ENCODE assay signal across 25 cellular contexts in genomic region chr17:80502578-80502877, GRCh38. TPM values are rescaled to one million over a fixed set of nuclear protein-coding genes. Genes with fewer than 3 reads are reported as not detected.
DNase-seq lines count a peak whose midpoint lies in the region; ATAC-seq, FAIRE-seq and TF ChIP-seq lines count a peak whose summit lies in the region.
"Had no signal": no experiment of that assay in that cellular context is flagged by ENCODE, and none has a peak within 500 bp of the region (broad histone marks: within the 10 kb centered on the region; RNA-seq: fewer than 3 reads in every experiment).

No MANE protein-coding gene starts in this region.

- TF ChIP-seq POLR2A in breast epithelium (IDR thresholded peaks at IDR 0.05) (no peak), H1 (IDR thresholded peaks at IDR 0.05; ENCODE audit: control extremely low read depth in 1 of 2, low read depth in 2 of 2, low read length in 2 of 2) (no peak)

- H2BK20ac ChIP-seq in H1 (ENCODE audit: low read length) = no peak overlapping the region

- H2BK5ac ChIP-seq in H1 (ENCODE audit: low read depth, low read length) (no peak overlapping the region), neuronal stem cell (ENCODE audit: low read length) (no peak overlapping the region)

- H3K27me3 Mint-ChIP-seq in MCF 10A (ENCODE audit: insufficient read depth, unreplicated experiment) = no peaks in the 10 kb centered on the region
- H3K27me3 Mint-ChIP-seq in T-helper 17 cell = peaks cover 32% of the 10 kb centered on the region

- H3K79me1 ChIP-seq in H1 (ENCODE audit: low read depth, low read length) = no peaks in the 10 kb centered on the region
- no peaks in the 10 kb centered on the region for H3K79me1 ChIP-seq in neuronal stem cell (ENCODE audit: low read depth, low read length)

- intact Hi-C loops in MCF 10A (cut with micrococcal nuclease) = no loop called here
- intact Hi-C loops in breast epithelium (cut with DNase I; ENCODE audit: low total_unique reads) = no loop called here

- FAIRE-seq in H1 (lab: Jason Lieb, UNC) = no peak
- FAIRE-seq: GM12878, HepG2 had no signal

- no peak overlapping the region for H3K18ac ChIP-seq in H1 (ENCODE audit: extremely low read depth, low read length)
- peak overlapping the region; percentile 14 for H3K18ac ChIP-seq in neuronal stem cell (ENCODE audit: low read length)

- H3K4me3 ChIP-seq in breast epithelium (no peak overlapping the region), H1 (ENCODE audit: extremely low read depth in 1 of 4, insufficient read depth in 2 of 4, low read depth in 3 of 4, low read length in 4 of 4) (no peak overlapping the region), neuronal stem cell (ENCODE audit: low read length in 2 of 2) (peak overlapping the region in 1 of 2 donors; percentile 33), stomach smooth muscle (ENCODE audit: low read length in 2 of 2) (peak overlapping the region in 1 of 2 donors; percentile 32)
- H3K4me3 ChIP-seq: GM12878 had no signal

- no peak overlapping the region for H2BK120ac ChIP-seq in H1 (replicated peaks; ENCODE audit: low read depth, low read length)
- H2BK120ac ChIP-seq in neuronal stem cell (ENCODE audit: low read depth, low read length) = no peak overlapping the region

- H3K4ac ChIP-seq in H1 (replicated peaks; ENCODE audit: insufficient read length, low read depth, low read length) (no peak overlapping the region), neuronal stem cell (ENCODE audit: low read length) (no peak overlapping the region)

- H3K23ac ChIP-seq in H1 (ENCODE audit: insufficient read length) (no peak overlapping the region), neuronal stem cell (ENCODE audit: low read depth, low read length, poor library complexity) (no peak overlapping the region)

- H4K8ac ChIP-seq in H1 (ENCODE audit: extremely low read depth, insufficient read depth, low read length) = 0 out of 2 replicates have a peak overlapping the region, but pooled peaks have one; percentile 71
- no peak overlapping the region for H4K8ac ChIP-seq in neuronal stem cell (ENCODE audit: low read depth, low read length)

- H3K4me3 Mint-ChIP-seq in MCF 10A (ENCODE audit: unreplicated experiment) (no peak overlapping the region), T-helper 17 cell (no peak overlapping the region)
- H3K4me3 Mint-ChIP-seq: CD8-positive, alpha-beta T cell had no signal

- H3K9ac ChIP-seq in H1 (replicated peaks in 1 of 4; ENCODE audit: extremely low read depth in 1 of 4, low read depth in 3 of 4, low read length in 3 of 4) = no peak overlapping the region
- no peak overlapping the region for H3K9ac ChIP-seq in neuronal stem cell (ENCODE audit: low read depth, low read length, poor library complexity)
- H3K9ac ChIP-seq in stomach smooth muscle (ENCODE audit: low read length in 2 of 2) = peak overlapping the region in 1 of 2 donors; percentile 28

- no peak overlapping the region for H4K5ac ChIP-seq in H1 (ENCODE audit: insufficient read length, low read depth, low read length)

- H4K91ac ChIP-seq in H1 (replicated peaks; ENCODE audit: insufficient read length, low read length) (no peak overlapping the region), neuronal stem cell (ENCODE audit: low read depth, low read length, poor library complexity) (no peak overlapping the region)

- POLR2A ChIA-PET in MCF 10A (lab: Yijun Ruan, JAX) = interaction anchor here (0.8 to 1.7 kb wide), 3 partner anchors 42 to 54 kb away, joined by 3 to 6 read pairs (median 4); no protein-coding TSS in a partner anchor
- POLR2A ChIA-PET in H1 (lab: Charles Lee; ENCODE audit: partially characterized antibody) = interaction anchor here (1.1 kb wide), 1 partner anchor 58 kb away, joined by 3 read pairs; no protein-coding TSS in a partner anchor

- H2BK12ac ChIP-seq in H1 (ENCODE audit: low read depth, low read length) = no peak overlapping the region
- peak overlapping the region; percentile 43 for H2BK12ac ChIP-seq in neuronal stem cell (ENCODE audit: low read length)

- H3K9me3 Mint-ChIP-seq in MCF 10A (ENCODE audit: unreplicated experiment) = no peaks in the 10 kb centered on the region
- H3K9me3 Mint-ChIP-seq: CD8-positive, alpha-beta T cell had no signal

- CTCF ChIA-PET in MCF 10A (lab: Yijun Ruan, JAX) (no interaction called here), H1 (lab: Charles Lee; ENCODE audit: partially characterized antibody) (interaction anchor here (1.5 kb wide), 1 partner anchor 69 kb away, joined by 4 read pairs; no protein-coding TSS in a partner anchor)

- H3K4me1 Mint-ChIP-seq in MCF 10A (ENCODE audit: insufficient read depth, unreplicated experiment) (peaks cover 12% of the 10 kb centered on the region), T-helper 17 cell (peaks cover 6% of the 10 kb centered on the region)

- no peak overlapping the region for H3K14ac ChIP-seq in H1 (ENCODE audit: insufficient read length)
- H3K14ac ChIP-seq in neuronal stem cell (ENCODE audit: low read length) = no peak overlapping the region

- 89% methylated on average over 5 of the region's 5 CpGs; no CpG with 5 or more reads in 1 of the 2 experiments for WGBS in H1 (ENCODE audit: extremely low coverage in 1 of 2, insufficient coverage in 1 of 2, insufficient read length in 1 of 2, insufficient replicate concordance in 2 of 2, low coverage in 1 of 2, low lambda C conversion rate in 2 of 2, missing lambda C conversion rate in 1 of 2), 2 experiments
- no CpG with 5 or more reads among the region's 5 CpGs for WGBS in neuronal stem cell (ENCODE audit: extremely low coverage in 2 of 2, insufficient read length in 2 of 2, insufficient replicate concordance in 1 of 2), 2 donors

- TF ChIP-seq EP300 in H1 (IDR thresholded peaks at IDR 0.05; ENCODE audit: borderline replicate concordance in 1 of 2, low read depth in 2 of 2, low read length in 2 of 2) = no peak

- no peaks in the 10 kb centered on the region for H3K79me2 ChIP-seq in H1 (ENCODE audit: control insufficient read depth in 1 of 2, insufficient read depth in 2 of 2, low read length in 2 of 2)

- no TSS peak for BruUV-seq in MCF 10A (replicated peaks; lab: Mats Ljungman, UMichigan)

- no peaks in the 10 kb centered on the region for H3K27me3 ChIP-seq in breast epithelium
- H3K27me3 ChIP-seq in H1 (replicated peaks in 1 of 4; ENCODE audit: control insufficient read depth in 3 of 4, extremely low read depth in 1 of 4, insufficient read depth in 3 of 4, low read length in 3 of 4) = peaks cover 0 to 3% (median 0%) of the 10 kb centered on the region in 4 experiments; a peak in 2 of 7 replicates
- peaks cover 0 to 7% (median 0%) of the 10 kb centered on the region in 3 experiments for H3K27me3 ChIP-seq in neuronal stem cell (ENCODE audit: control insufficient read depth in 3 of 3, insufficient read depth in 3 of 3, low read depth in 1 of 3, low read length in 3 of 3)
- H3K27me3 ChIP-seq in stomach smooth muscle (ENCODE audit: control insufficient read depth in 1 of 2, insufficient read depth in 2 of 2, low read length in 2 of 2) = peaks cover 0 to 5% of the 10 kb centered on the region in 2 donors

- no peaks in the 10 kb centered on the region for H3K4me1 ChIP-seq in breast epithelium
- 0 out of 7 replicates have a peak, but pooled peaks cover 0 to 2% (median 0%) of the 10 kb centered on the region in 4 experiments for H3K4me1 ChIP-seq in H1 (replicated peaks in 1 of 4; ENCODE audit: control insufficient read depth in 3 of 4, insufficient read depth in 4 of 4, low read length in 3 of 4)
- peaks cover 12 to 26% of the 10 kb centered on the region in 2 donors for H3K4me1 ChIP-seq in neuronal stem cell (ENCODE audit: control insufficient read depth in 2 of 2, insufficient read depth in 1 of 2, low read depth in 1 of 2, low read length in 2 of 2)
- H3K4me1 ChIP-seq in stomach smooth muscle (ENCODE audit: control insufficient read depth, insufficient read depth, low read length) = peaks cover 16% of the 10 kb centered on the region

- H3K36me3 ChIP-seq in breast epithelium (no peaks in the 10 kb centered on the region), H1 (ENCODE audit: control insufficient read depth in 2 of 4, insufficient read depth in 4 of 4, low read length in 3 of 4) (no peaks in the 10 kb centered on the region), neuronal stem cell (replicated peaks in 1 of 2; ENCODE audit: control insufficient read depth in 2 of 2, insufficient read depth in 2 of 2, low read length in 2 of 2) (no peaks in the 10 kb centered on the region), stomach smooth muscle (ENCODE audit: control insufficient read depth in 2 of 2, insufficient read depth in 2 of 2, low read length in 2 of 2) (no peaks in the 10 kb centered on the region)

- H4K20me1 ChIP-seq in H1 (replicated peaks in 1 of 2; ENCODE audit: control insufficient read depth in 1 of 2, insufficient read depth in 2 of 2, low read length in 2 of 2) = peaks cover 0 to 6% of the 10 kb centered on the region in 2 experiments

- H3K27ac ChIP-seq in breast epithelium (peak overlapping the region in 1 of 2 donors; percentile 5), H1 (ENCODE audit: low read depth, low read length) (no peak overlapping the region), neuronal stem cell (replicated peaks; ENCODE audit: low read length) (no peak overlapping the region), stomach smooth muscle (ENCODE audit: low read length) (peak overlapping the region; percentile 79)
- H3K27ac ChIP-seq: 22Rv1, HL-60 had no signal

- DNase-seq in MCF 10A (ENCODE audit: unreplicated experiment) (no peak), breast epithelium (ENCODE audit: low spot score in 2 of 2) (no peak), H1 (ENCODE audit: low read depth in 1 of 2, low spot score in 2 of 2) (no peak), neuronal stem cell (ENCODE audit: low spot score) (no peak), NCI-H345 (lab: John Stamatoyannopoulos, UW) (no peak), T-helper 17 cell (no peak), AG08395 (ENCODE audit: low spot score) (no peak)
- DNase-seq: AML-193; C1 segment of cervical spinal cord; CD8-positive, alpha-beta T cell; DND-41; H7; KBM-7; NCI-H1092; NCI-H1436; NCI-H187 treated with DMSO at 0.1 percent for 48 hours; NCI-H2227 treated with DMSO at 0.1 percent for 48 hours; NCI-H524 treated with DMSO at 0.1 percent for 48 hours had no signal

- no peak overlapping the region for H2AFZ ChIP-seq in H1 (ENCODE audit: low read length)
- H2AFZ ChIP-seq in neuronal stem cell (ENCODE audit: low read length) = no peak overlapping the region

- no peaks in the 10 kb centered on the region for H3K9me3 ChIP-seq in breast epithelium
- H3K9me3 ChIP-seq in H1 (ENCODE audit: insufficient read depth in 2 of 2, low read depth in 1 of 2, low read length in 1 of 2) = no peaks in the 10 kb centered on the region
- H3K9me3 ChIP-seq in neuronal stem cell (replicated peaks in 1 of 2; ENCODE audit: control insufficient read depth in 2 of 2, insufficient read depth in 1 of 2, low read depth in 1 of 2, low read length in 2 of 2) = no peaks in the 10 kb centered on the region
- H3K9me3 ChIP-seq in stomach smooth muscle (ENCODE audit: control insufficient read depth in 2 of 2, low read length in 2 of 2) = no peaks in the 10 kb centered on the region
- no peaks in the 10 kb centered on the region for H3K9me3 ChIP-seq in T-helper 17 cell (ENCODE audit: control insufficient read depth, low read length, poor library complexity, severe bottlenecking)

- no peak for TF ChIP-seq RAD21 in H1 (IDR thresholded peaks at IDR 0.05 in 1 of 2, conservative IDR thresholded peaks at IDR 0.05 in 1 of 2; ENCODE audit: low read depth in 2 of 2, low read length in 2 of 2)

- H3K27ac Mint-ChIP-seq in MCF 10A (ENCODE audit: low read depth, unreplicated experiment) (peak overlapping the region; percentile 89), T-helper 17 cell (no peak overlapping the region)
- H3K27ac Mint-ChIP-seq: CD8-positive, alpha-beta T cell had no signal

- H3K23me2 ChIP-seq in H1 (ENCODE audit: low read depth, low read length) = peaks cover 15% of the 10 kb centered on the region; the same call in 1 of the 2 replicates

- H3K36me3 Mint-ChIP-seq in MCF 10A (ENCODE audit: insufficient read depth, unreplicated experiment) (peaks cover 5% of the 10 kb centered on the region), T-helper 17 cell (ENCODE audit: low read depth) (peaks cover 6% of the 10 kb centered on the region)
- H3K36me3 Mint-ChIP-seq: CD8-positive, alpha-beta T cell had no signal

- H2AK5ac ChIP-seq in H1 (ENCODE audit: low read depth, low read length) (no peak overlapping the region), neuronal stem cell (ENCODE audit: low read depth, low read length) (no peak overlapping the region)

- H3K56ac ChIP-seq in H1 (replicated peaks; ENCODE audit: insufficient read length, low read depth, low read length) = no peak overlapping the region

- ATAC-seq in T-helper 17 cell = no peak
- ATAC-seq: CD8-positive, alpha-beta T cell; GM12878; HepG2; Panc1 had no signal

- H3K4me2 ChIP-seq in H1 (ENCODE audit: insufficient read depth in 1 of 2, low read depth in 2 of 2, low read length in 2 of 2) (no peak overlapping the region), neuronal stem cell (ENCODE audit: insufficient read depth, low read length, poor library complexity, severe bottlenecking) (no peak overlapping the region)

- TF ChIP-seq CTCF in MCF 10A (IDR thresholded peaks at IDR 0.05; ENCODE audit: unreplicated experiment) (no peak), breast epithelium (IDR thresholded peaks at IDR 0.05) (no peak), H1 (IDR thresholded peaks at IDR 0.05; ENCODE audit: control extremely low read depth in 1 of 3, insufficient read depth in 1 of 3, low read depth in 1 of 3, low read length in 3 of 3) (no peak)

- H2BK15ac ChIP-seq in H1 (ENCODE audit: low read length) = no peak overlapping the region
- no peak overlapping the region for H2BK15ac ChIP-seq in neuronal stem cell (ENCODE audit: low read length)

RNA-seq across cellular contexts. Expression of gene NPTX1, which starts 26.1 kb away (rescaled TPM):
- not detected in 2 replicates for total RNA-seq in MCF 10A (2022)
- under 1 TPM; under 0.01 to 0.32 (median 0.29) TPM for total RNA-seq in breast epithelium
- 12.0 and 14.8 TPM in 2 replicates for total RNA-seq in H1 (2021; fragmentation: NEBNext Ultra II Directional; extraction: Animal tissue kit (Norgen Biotek cat#: 25700))
- polyA plus RNA-seq in H1 (2011; rRNA removed) = 17.9 and 35.0 TPM in 2 replicates
- 23.1 TPM for polyA plus RNA-seq in H1 (2011; cell fraction: cytosol; rRNA removed)
- polyA plus RNA-seq in H1 (2011; cell fraction: nucleus; rRNA removed) = 54.8 TPM
- polyA plus RNA-seq in H1 (2012, experiment 1 of 2) = 10.6 to 21.0 TPM (median 15.1 TPM) in 4 replicates
- polyA plus RNA-seq in H1 (2012, experiment 2 of 2) = 7.3 TPM
- 3.9 TPM for polyA plus RNA-seq in H1 (2013, experiment 1 of 2)
- polyA plus RNA-seq in H1 (2013, experiment 2 of 2) = 3.1 TPM
- 12.1 and 20.6 TPM in 2 replicates for polyA minus RNA-seq in H1 (2011; rRNA and poly(A)+ RNA removed)
- 21.1 TPM for polyA minus RNA-seq in H1 (2011; cell fraction: cytosol; rRNA and poly(A)+ RNA removed)
- polyA minus RNA-seq in H1 (2011; cell fraction: nucleus; rRNA and poly(A)+ RNA removed) = 22.5 TPM
- polyA plus RNA-seq in neuronal stem cell (2013, experiment 1 of 2) = 0.43 TPM
- 0.35 TPM for polyA plus RNA-seq in neuronal stem cell (2013, experiment 2 of 2)
- under 1 TPM; 0.07 to 0.99 TPM for total RNA-seq in T-helper 17 cell
- total RNA-seq: GM12878, HepG2, HT-29 had no signal
- polyA plus RNA-seq: GM12878 had no signal

RNA-seq across cellular contexts. Expression of gene RPTOR, which starts 42.1 kb away (rescaled TPM):
- total RNA-seq in MCF 10A (2022) = 41.3 and 46.6 TPM in 2 replicates
- 10 to 100 TPM; 21.4 to 27.5 (median 23.6) TPM for total RNA-seq in breast epithelium
- 28.7 and 29.0 TPM in 2 replicates for total RNA-seq in H1 (2021; fragmentation: NEBNext Ultra II Directional; extraction: Animal tissue kit (Norgen Biotek cat#: 25700))
- 6.9 and 15.2 TPM in 2 replicates for polyA plus RNA-seq in H1 (2011; rRNA removed)
- polyA plus RNA-seq in H1 (2011; cell fraction: cytosol; rRNA removed) = 5.9 TPM
- polyA plus RNA-seq in H1 (2011; cell fraction: nucleus; rRNA removed) = 22.2 TPM
- 11.2 to 16.6 TPM (median 15.1 TPM) in 4 replicates for polyA plus RNA-seq in H1 (2012, experiment 1 of 2)
- polyA plus RNA-seq in H1 (2012, experiment 2 of 2) = 10.7 TPM
- 9.7 TPM for polyA plus RNA-seq in H1 (2013, experiment 1 of 2)
- polyA plus RNA-seq in H1 (2013, experiment 2 of 2) = 9.0 TPM
- 22.7 and 24.2 TPM in 2 replicates for polyA minus RNA-seq in H1 (2011; rRNA and poly(A)+ RNA removed)
- 20.0 TPM for polyA minus RNA-seq in H1 (2011; cell fraction: cytosol; rRNA and poly(A)+ RNA removed)
- 53.0 TPM for polyA minus RNA-seq in H1 (2011; cell fraction: nucleus; rRNA and poly(A)+ RNA removed)
- 8.8 TPM for polyA plus RNA-seq in neuronal stem cell (2013, experiment 1 of 2)
- 8.6 TPM for polyA plus RNA-seq in neuronal stem cell (2013, experiment 2 of 2)
- total RNA-seq in T-helper 17 cell = 10 to 100 TPM; 55.1 to 61.5 TPM
